Comparison of ENCODE assay signal across 14 cellular contexts in the genomic region with DNA sequence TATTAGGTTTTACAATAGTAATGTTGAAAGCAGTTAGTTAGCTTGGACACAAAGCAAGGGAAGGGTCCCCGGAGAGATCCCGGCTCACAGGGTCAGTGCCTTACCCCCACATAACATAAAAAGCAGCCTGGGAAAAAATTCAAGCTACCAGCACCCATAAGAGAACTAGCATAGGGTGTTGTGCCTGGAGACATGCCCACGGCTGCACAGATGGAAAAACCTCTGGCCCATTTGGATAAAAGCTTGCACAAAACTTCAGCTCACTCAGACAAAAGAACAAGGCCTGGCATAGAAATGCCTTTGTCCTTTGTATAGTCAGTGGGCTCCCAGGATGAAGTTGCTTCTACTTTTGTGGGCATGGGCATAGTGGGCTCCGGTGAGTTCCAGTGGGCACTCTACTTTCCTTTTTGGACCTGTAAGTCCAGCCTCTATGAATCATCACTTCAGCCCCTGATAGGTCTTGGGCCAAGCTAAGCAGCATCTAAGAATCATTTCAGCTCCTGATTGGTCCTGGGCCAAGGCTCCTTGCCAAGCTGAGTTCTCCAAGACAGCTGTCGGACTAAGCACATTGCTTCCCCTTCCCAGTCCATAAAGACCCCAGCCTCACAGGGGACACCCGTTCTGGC. TPM values are rescaled to one million over a fixed set of nuclear protein-coding genes. Genes with fewer than 3 reads are reported as not detected.
DNase-seq lines count a peak whose midpoint lies in the region; ATAC-seq and TF ChIP-seq lines count a peak whose summit lies in the region.
"Had no signal": no experiment of that assay in that cellular context is flagged by ENCODE, and none has a peak within 500 bp of the region (broad histone marks: within the 10 kb centered on the region; RNA-seq: fewer than 3 reads in every experiment).

No MANE protein-coding gene starts in this region.

- peak overlapping the region; percentile 58 for H3K27ac ChIP-seq in osteoblast (ENCODE audit: low read depth, low read length)
- H3K27ac ChIP-seq: left lung, tibial artery had no signal

- no peaks in the 10 kb centered on the region for H3K36me3 ChIP-seq in osteoblast (ENCODE audit: insufficient read depth, low read length)
- H3K36me3 ChIP-seq: heart left ventricle, left lung, spleen, tibial artery had no signal

- H3K27me3 Mint-ChIP-seq in chondrocyte (ENCODE audit: low read depth) (no peaks in the 10 kb centered on the region), natural killer cell (ENCODE audit: low read depth in 2 of 2) (no peaks in the 10 kb centered on the region)

- H3K9me3 ChIP-seq in osteoblast (ENCODE audit: low read depth, low read length) = no peaks in the 10 kb centered on the region
- H3K9me3 ChIP-seq: heart left ventricle, left lung, spleen, tibial artery had no signal

- ATAC-seq in natural killer cell (no peak), HG02981 (IDR thresholded peaks at IDR 0.05; ENCODE audit: unreplicated experiment) (no peak)
- ATAC-seq: CD8-positive, alpha-beta T cell; left lung had no signal

- H2AFZ ChIP-seq in osteoblast (ENCODE audit: low read length) = peak overlapping the region; percentile 32

- H3K27ac Mint-ChIP-seq in chondrocyte (ENCODE audit: unreplicated experiment) (peak overlapping the region; percentile 66), natural killer cell (peak overlapping the region in 1 of 2 donors; percentile 84)
- H3K27ac Mint-ChIP-seq: CD8-positive, alpha-beta T cell had no signal

- H3K4me3 Mint-ChIP-seq in chondrocyte (ENCODE audit: unreplicated experiment) (no peak overlapping the region), natural killer cell (no peak overlapping the region)

- DNase-seq in RPMI7951 (ENCODE audit: low read depth) (peak; percentile 57), chondrocyte (ENCODE audit: low spot score) (no peak), osteoblast (ENCODE audit: insufficient read length, low spot score, missing footprints) (no peak), natural killer cell (no peak)
- DNase-seq: effector memory CD4-positive, alpha-beta T cell; left lung; NCI-H146; NCI-H524 treated with DMSO at 0.1 percent for 48 hours; spleen; tibial artery had no signal

- H3K79me2 ChIP-seq in osteoblast (ENCODE audit: insufficient read depth, low read length) = no peaks in the 10 kb centered on the region

- TF ChIP-seq CTCF in chondrocyte (IDR thresholded peaks at IDR 0.05) (no peak), osteoblast (IDR thresholded peaks at IDR 0.05; ENCODE audit: extremely low read depth, low read depth, low read length) (no peak), natural killer cell (IDR thresholded peaks at IDR 0.05) (no peak)

- no peaks in the 10 kb centered on the region for H3K27me3 ChIP-seq in osteoblast (ENCODE audit: insufficient read depth, low read length)
- H3K27me3 ChIP-seq: tibial artery had no signal

- intact Hi-C loops in natural killer cell (cut with micrococcal nuclease) = loop anchor here (5.0 kb wide), 1 partner anchor 85 kb away; no protein-coding TSS in a partner anchor

- H3K4me1 ChIP-seq in osteoblast (ENCODE audit: insufficient read depth, low read length) = peaks cover 33% of the 10 kb centered on the region

- no peaks in the 10 kb centered on the region for H3K9me3 Mint-ChIP-seq in chondrocyte (ENCODE audit: low read depth)
- no peaks in the 10 kb centered on the region for H3K9me3 Mint-ChIP-seq in natural killer cell
- H3K9me3 Mint-ChIP-seq: activated naive CD4-positive, alpha-beta T cell treated with anti-CD3 and anti-CD28 coated beads, Interleukin-2, amount 50 U/mL, for 72 hours; CD8-positive, alpha-beta T cell had no signal

- no peaks in the 10 kb centered on the region for H4K20me1 ChIP-seq in osteoblast (ENCODE audit: insufficient read depth, low read length)

- peak overlapping the region; percentile 11 for H3K4me3 ChIP-seq in osteoblast (ENCODE audit: insufficient read depth, low read length)
- H3K4me3 ChIP-seq: heart left ventricle, left lung, spleen had no signal

- peak overlapping the region; percentile 56 for H3K4me2 ChIP-seq in osteoblast (ENCODE audit: insufficient read depth, low read length)

- H3K36me3 Mint-ChIP-seq in chondrocyte (ENCODE audit: low read depth) (no peaks in the 10 kb centered on the region), natural killer cell (no peaks in the 10 kb centered on the region)
- H3K36me3 Mint-ChIP-seq: CD8-positive, alpha-beta T cell had no signal

- H3K4me1 Mint-ChIP-seq in chondrocyte (ENCODE audit: low read depth) = peaks cover 31% of the 10 kb centered on the region
- peaks cover 26 to 32% of the 10 kb centered on the region in 2 donors for H3K4me1 Mint-ChIP-seq in natural killer cell

RNA-seq across cellular contexts. Expression of gene RDM1, which starts 1.3 kb away (rescaled TPM):
- total RNA-seq in RPMI7951 (2014; rRNA removed; shearing (Covaris generic)) = 0.96 and 2.4 TPM in 2 replicates
- 0.35 TPM in 1 of 3 replicates, not detected in the others for total RNA-seq in chondrocyte
- 0.29 and 0.36 TPM in 2 replicates for total RNA-seq in osteoblast
- total RNA-seq in natural killer cell = under 1 TPM; 0.48 to 1.00 (median 0.61) TPM

RNA-seq across cellular contexts. Expression of gene LYZL6, which starts 11.6 kb away (rescaled TPM):
- not detected in 2 replicates for total RNA-seq in RPMI7951 (2014; rRNA removed; shearing (Covaris generic))
- not detected in 3 replicates for total RNA-seq in chondrocyte
- not detected in 2 replicates for total RNA-seq in osteoblast
- total RNA-seq in natural killer cell = not detected
- total RNA-seq: activated naive CD4-positive, alpha-beta T cell treated with anti-CD3 and anti-CD28 coated beads, Interleukin-2, amount 50 U/mL, for 72 hours; CD8-positive, alpha-beta T cell; heart left ventricle; left lung; spleen had no signal

RNA-seq across cellular contexts. Expression of gene CCL16, which starts 49.4 kb away (rescaled TPM):
- not detected in 2 replicates for total RNA-seq in RPMI7951 (2014; rRNA removed; shearing (Covaris generic))
- not detected in 3 replicates for total RNA-seq in chondrocyte
- not detected in 2 replicates for total RNA-seq in osteoblast
- total RNA-seq in natural killer cell = not detected
- total RNA-seq: activated naive CD4-positive, alpha-beta T cell treated with anti-CD3 and anti-CD28 coated beads, Interleukin-2, amount 50 U/mL, for 72 hours; CD8-positive, alpha-beta T cell; left lung had no signal

RNA-seq across cellular contexts. Expression of gene CCL5, which starts 51.7 kb away (rescaled TPM):
- 2.7 and 4.0 TPM in 2 replicates for total RNA-seq in RPMI7951 (2014; rRNA removed; shearing (Covaris generic))
- total RNA-seq in chondrocyte (not detected in 3 replicates), osteoblast (under 0.01 and 0.36 TPM in 2 replicates), natural killer cell (1,000 to 10,000 TPM in 1 of 3 donors, 100 to 1,000 TPM in 2; 793 to 1,167 (median 825) TPM)

RNA-seq across cellular contexts. Expression of gene CCL14, which starts 54.6 kb away (rescaled TPM):
- total RNA-seq in RPMI7951 (2014; rRNA removed; shearing (Covaris generic)) = not detected in 2 replicates
- total RNA-seq in chondrocyte = not detected in 3 replicates
- total RNA-seq in osteoblast = not detected in 2 replicates
- total RNA-seq in natural killer cell = not detected
- total RNA-seq: activated naive CD4-positive, alpha-beta T cell treated with anti-CD3 and anti-CD28 coated beads, Interleukin-2, amount 50 U/mL, for 72 hours; CD8-positive, alpha-beta T cell had no signal
